ENCODE assay signal across 22 cellular contexts in genomic region chr1:245942861-245943260, GRCh38.
DNase-seq lines count a peak whose midpoint lies in the region; ATAC-seq lines count a peak whose summit lies in the region.
"Had no signal": no experiment of that assay in that cellular context is flagged by ENCODE, and none has a peak within 500 bp of the region (broad histone marks: within the 10 kb centered on the region; RNA-seq: fewer than 3 reads in every experiment).

No MANE protein-coding gene starts in this region.

- peak overlapping the region; percentile 5 for H3K27ac Mint-ChIP-seq in activated T-cell treated with anti-CD3 and anti-CD28 coated beads, Interleukin-2, amount 50 U/mL, for 24 hours
- H3K27ac Mint-ChIP-seq in CD4-positive, alpha-beta memory T cell = peak overlapping the region in 5 of 7 donors; percentile 3 to 77 (median 28)
- peak overlapping the region in 7 of 10 donors; percentile 0 to 73 (median 20) for H3K27ac Mint-ChIP-seq in naive thymus-derived CD8-positive, alpha-beta T cell

- H3K36me3 Mint-ChIP-seq in activated T-cell treated with anti-CD3 and anti-CD28 coated beads, Interleukin-2, amount 50 U/mL, for 24 hours (ENCODE audit: low read depth) = no peaks in the 10 kb centered on the region
- H3K36me3 Mint-ChIP-seq in CD4-positive, alpha-beta memory T cell = peaks cover 1 to 15% of the 10 kb centered on the region in 2 donors
- H3K36me3 Mint-ChIP-seq in naive thymus-derived CD8-positive, alpha-beta T cell = peaks cover 0 to 13% (median 11%) of the 10 kb centered on the region in 3 donors

- CTCF ChIA-PET in CD4-positive, alpha-beta memory T cell (lab: Charles Lee; ENCODE audit: partially characterized antibody) = interaction anchor here (0.6 kb wide), 1 partner anchor 755 kb away, joined by 3 read pairs; no protein-coding TSS in a partner anchor

- intact Hi-C loops in CD4-positive, alpha-beta memory T cell (cut with micrococcal nuclease) = no loop called here

- H3K4me1 ChIP-seq in CD4-positive, alpha-beta memory T cell (ENCODE audit: insufficient read depth, low read length) = peaks cover 11% of the 10 kb centered on the region
- H3K4me1 ChIP-seq: A549, Peyer's patch had no signal

- no peaks in the 10 kb centered on the region for H3K27me3 ChIP-seq in CD4-positive, alpha-beta memory T cell (ENCODE audit: insufficient read depth, low read length)
- H3K27me3 ChIP-seq: BE2C, Peyer's patch, SJCRH30 had no signal

- DNase-seq in activated T-cell treated with anti-CD3 and anti-CD28 coated beads, Interleukin-2, amount 50 U/mL, for 24 hours = no peak
- DNase-seq in activated T-cell treated with anti-CD3 and anti-CD28 coated beads for 4 hours (no peak), SW480 (ENCODE audit: low spot score) (peak; percentile 23), left lobe of liver (ENCODE audit: low spot score) (no peak)
- DNase-seq in CD4-positive, alpha-beta memory T cell = peak in 4 of 5 donors; percentile 37 to 50 (median 38)
- DNase-seq in naive thymus-derived CD8-positive, alpha-beta T cell = peak in 5 of 10 donors; percentile 16 to 81 (median 56)
- DNase-seq: BE2C, Calu3, DMS153, GDM1, IMR-90, NCI-H1105, NCI-H146, NCI-H2029 treated with DMSO at 0.1 percent for 48 hours, NCI-H2171, NCI-H345, NCI-H524 treated with DMSO at 0.1 percent for 48 hours, NCI-H82, Peyer's patch, SJCRH30 had no signal

- ATAC-seq in naive thymus-derived CD8-positive, alpha-beta T cell = peak; percentile 83 to 87
- ATAC-seq in left lobe of liver = no peak
- ATAC-seq in GM19324 (IDR thresholded peaks at IDR 0.05; ENCODE audit: low FRiP score, unreplicated experiment) = no peak
- ATAC-seq: A549 had no signal

- peaks cover 23% of the 10 kb centered on the region for H3K4me1 Mint-ChIP-seq in activated T-cell treated with anti-CD3 and anti-CD28 coated beads, Interleukin-2, amount 50 U/mL, for 24 hours (ENCODE audit: low read depth)
- peaks cover 16 to 23% (median 20%) of the 10 kb centered on the region in 4 donors for H3K4me1 Mint-ChIP-seq in CD4-positive, alpha-beta memory T cell
- peaks cover 20 to 32% (median 25%) of the 10 kb centered on the region in 4 donors for H3K4me1 Mint-ChIP-seq in naive thymus-derived CD8-positive, alpha-beta T cell

- no peaks in the 10 kb centered on the region for H3K9me3 ChIP-seq in CD4-positive, alpha-beta memory T cell (ENCODE audit: control insufficient read depth in 1 of 2, low read length in 2 of 2)
- H3K9me3 ChIP-seq: BE2C, SJCRH30 had no signal

- H3K9me3 Mint-ChIP-seq in activated T-cell treated with anti-CD3 and anti-CD28 coated beads, Interleukin-2, amount 50 U/mL, for 24 hours = peaks cover 16% of the 10 kb centered on the region
- H3K9me3 Mint-ChIP-seq in CD4-positive, alpha-beta memory T cell = peaks cover 0 to 19% (median 7%) of the 10 kb centered on the region in 8 donors
- peaks cover 0 to 16% (median 5%) of the 10 kb centered on the region in 9 donors for H3K9me3 Mint-ChIP-seq in naive thymus-derived CD8-positive, alpha-beta T cell

- H3K27ac ChIP-seq in CD4-positive, alpha-beta memory T cell (ENCODE audit: low read depth, low read length) = no peak overlapping the region
- H3K27ac ChIP-seq: A549, Peyer's patch, SJCRH30 had no signal

- no peak overlapping the region for H3K4me3 ChIP-seq in CD4-positive, alpha-beta memory T cell (ENCODE audit: low read length in 2 of 2)
- H3K4me3 ChIP-seq: A549, Peyer's patch, SJCRH30 had no signal

- POLR2A ChIA-PET in CD4-positive, alpha-beta memory T cell (lab: Charles Lee; ENCODE audit: partially characterized antibody) = interaction anchor here (2.0 kb wide), 1 partner anchor 14 kb away, joined by 4 read pairs; no protein-coding TSS in a partner anchor
- POLR2A ChIA-PET in naive thymus-derived CD8-positive, alpha-beta T cell (lab: Charles Lee) = interaction anchor here (0.6 to 1.8 kb wide), 3 partner anchors 14 to 1457 kb away, joined by 5 to 7 read pairs (median 6); no protein-coding TSS in a partner anchor

- no peaks in the 10 kb centered on the region for H3K36me3 ChIP-seq in CD4-positive, alpha-beta memory T cell (ENCODE audit: insufficient read depth, low read length)
- H3K36me3 ChIP-seq: Peyer's patch, SJCRH30 had no signal

- no peak overlapping the region for H3K4me3 Mint-ChIP-seq in activated T-cell treated with anti-CD3 and anti-CD28 coated beads, Interleukin-2, amount 50 U/mL, for 24 hours
- peak overlapping the region in 6 of 8 donors; percentile 0 to 62 (median 30) for H3K4me3 Mint-ChIP-seq in CD4-positive, alpha-beta memory T cell
- peak overlapping the region in 8 of 10 donors; percentile 1 to 53 (median 22) for H3K4me3 Mint-ChIP-seq in naive thymus-derived CD8-positive, alpha-beta T cell

- H3K27me3 Mint-ChIP-seq in activated T-cell treated with anti-CD3 and anti-CD28 coated beads, Interleukin-2, amount 50 U/mL, for 24 hours = no peaks in the 10 kb centered on the region
- no peaks in the 10 kb centered on the region for H3K27me3 Mint-ChIP-seq in CD4-positive, alpha-beta memory T cell
- H3K27me3 Mint-ChIP-seq in naive thymus-derived CD8-positive, alpha-beta T cell = no peaks in the 10 kb centered on the region

Comparison
In these comparisons a context has a peak if more than half of its experiments do, and no peak if none do; other contexts are left out.
1. DNase-seq: peak in CD4-positive, alpha-beta memory T cell (4 of 5) and SW480 (single experiment); none in activated T-cell treated with anti-CD3 and anti-CD28 coated beads, Interleukin-2, amount 50 U/mL, for 24 hours (single experiment), activated T-cell treated with anti-CD3 and anti-CD28 coated beads for 4 hours (single experiment) and left lobe of liver (single experiment).
2. ATAC-seq: peak in naive thymus-derived CD8-positive, alpha-beta T cell (2 of 2); none in left lobe of liver (single experiment) and GM19324 (single experiment).
3. Peak in every context shown above with its lines, with median percentiles within 50 percentile points of each other: H3K27ac Mint-ChIP-seq.